Comparison of ENCODE assay signal across 8 cellular contexts in genomic region chr7:55065079-55065478, GRCh38. TPM values are rescaled to one million over a fixed set of nuclear protein-coding genes. Genes with fewer than 3 reads are reported as not detected.
DNase-seq lines count a peak whose midpoint lies in the region; ATAC-seq and TF ChIP-seq lines count a peak whose summit lies in the region.

No MANE protein-coding gene starts in this region.

- H3K4me3 ChIP-seq in choroid plexus epithelial cell (ENCODE audit: low read depth, low read length), result no peak overlapping the region

- DNase-seq in HS-27A (ENCODE audit: low read depth) (peak; percentile 84), choroid plexus epithelial cell (ENCODE audit: low read depth) (peak; percentile 98), neural crest cell (ENCODE audit: low read depth, low spot score) (no peak), NK-92 (lab: John Stamatoyannopoulos, UW; ENCODE audit: unreplicated experiment) (no peak), activated gamma-delta T cell treated with Interleukin-2 at 50 U/mL for 16 hours (no peak), natural killer cell (no peak)

- H3K9me3 Mint-ChIP-seq in neural crest cell, result no peaks in the 10 kb centered on the region
- H3K9me3 Mint-ChIP-seq in natural killer cell, result no peaks in the 10 kb centered on the region

- H3K36me3 Mint-ChIP-seq in neural crest cell (ENCODE audit: low read depth) (no peaks in the 10 kb centered on the region), natural killer cell (no peaks in the 10 kb centered on the region)

- ATAC-seq in GM18867 (IDR thresholded peaks at IDR 0.05; ENCODE audit: unreplicated experiment), result peak; percentile 53
- no peak for ATAC-seq in natural killer cell
- no peak for ATAC-seq in GM21367 (IDR thresholded peaks at IDR 0.05; ENCODE audit: unreplicated experiment)

- H3K4me3 Mint-ChIP-seq in neural crest cell (peak overlapping the region; percentile 4), natural killer cell (no peak overlapping the region)

- H3K4me1 Mint-ChIP-seq in neural crest cell, result peaks cover 56% of the 10 kb centered on the region
- no peaks in the 10 kb centered on the region for H3K4me1 Mint-ChIP-seq in natural killer cell

- H3K27me3 Mint-ChIP-seq in neural crest cell (ENCODE audit: low read depth) (peaks cover 5% of the 10 kb centered on the region), natural killer cell (ENCODE audit: low read depth in 2 of 2) (peaks cover 14% of the 10 kb centered on the region in 2 donors)

- intact Hi-C loops in natural killer cell (cut with micrococcal nuclease), result no loop called here

- H3K27ac Mint-ChIP-seq in neural crest cell (ENCODE audit: unreplicated experiment) (no peak overlapping the region), natural killer cell (no peak overlapping the region)

- TF ChIP-seq CTCF in choroid plexus epithelial cell (conservative IDR thresholded peaks at IDR 0.05; ENCODE audit: low read depth, low read length) (no peak), neural crest cell (conservative IDR thresholded peaks at IDR 0.05) (no peak), natural killer cell (IDR thresholded peaks at IDR 0.05) (no peak)

RNA-seq across cellular contexts. Expression of gene EGFR, which starts 46.3 kb away (rescaled TPM):
- total RNA-seq in neural crest cell (2.3 and 2.6 TPM in 2 replicates), natural killer cell (not detected)

Comparison
In these comparisons a context has a peak if more than half of its experiments do, and no peak if none do; other contexts are left out.
1. DNase-seq: peak in HS-27A (single experiment) and choroid plexus epithelial cell (single experiment); none in neural crest cell (single experiment), NK-92 (single experiment), activated gamma-delta T cell treated with Interleukin-2 at 50 U/mL for 16 hours (single experiment) and natural killer cell (single experiment).